In the genomic region with DNA sequence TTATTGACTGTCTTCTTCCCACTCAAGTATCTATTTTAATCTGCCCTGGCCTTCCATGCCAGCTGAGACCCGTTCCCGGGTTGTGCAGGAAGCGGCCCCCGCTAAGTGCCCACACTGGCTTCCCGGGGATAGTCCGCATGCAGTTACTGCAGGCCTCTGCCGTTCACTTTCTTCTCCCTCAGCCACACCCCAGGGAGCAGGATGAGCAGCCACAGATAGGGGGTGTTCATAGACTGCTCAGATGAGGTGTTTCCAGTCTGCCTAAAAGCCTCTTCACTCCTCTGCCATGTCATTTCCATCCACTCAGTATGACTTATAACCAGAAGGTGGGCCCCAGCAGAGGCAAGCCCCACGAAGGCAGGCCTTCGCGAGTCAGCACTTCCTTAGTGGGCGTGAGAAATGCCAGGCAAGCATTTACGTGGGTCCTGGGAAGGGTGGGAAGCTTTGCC, we compare ENCODE assay signal across 12 cellular contexts. TPM values are rescaled to one million over a fixed set of nuclear protein-coding genes. Genes with fewer than 3 reads are reported as not detected.
A peak's percentile ranks its signal among the peaks of the same experiment; 100 is the strongest.
DNase-seq lines count a peak whose midpoint lies in the region; ATAC-seq, FAIRE-seq and TF ChIP-seq lines count a peak whose summit lies in the region.
"Had no signal": no experiment of that assay in that cellular context is flagged by ENCODE, and none has a peak within 500 bp of the region (broad histone marks: within the 10 kb centered on the region; RNA-seq: fewer than 3 reads in every experiment).

No MANE protein-coding gene starts in this region.

- H4K91ac ChIP-seq in IMR-90 (ENCODE audit: insufficient read depth, low read depth, low read length), result no peak overlapping the region

- H2AFZ ChIP-seq in IMR-90 (replicated peaks; ENCODE audit: low read length, poor library complexity), result no peak overlapping the region
- no peak overlapping the region for H2AFZ ChIP-seq in GM12878 (ENCODE audit: control insufficient read depth, low read depth, low read length)
- H2AFZ ChIP-seq in osteoblast (ENCODE audit: low read length), result no peak overlapping the region

- no peak overlapping the region for H2BK20ac ChIP-seq in IMR-90 (ENCODE audit: low read depth, low read length)

- no peak overlapping the region for H2BK15ac ChIP-seq in IMR-90 (ENCODE audit: low read depth, low read length)

- no peak overlapping the region for H4K8ac ChIP-seq in IMR-90 (ENCODE audit: low read depth in 2 of 2, low read length in 2 of 2)

- H3K23ac ChIP-seq in IMR-90 (ENCODE audit: low read depth, low read length), result no peak overlapping the region

- H3K4me2 ChIP-seq in IMR-90 (ENCODE audit: low read depth, low read length) (no peak overlapping the region), GM12878 (ENCODE audit: control insufficient read depth, insufficient read depth) (no peak overlapping the region), osteoblast (ENCODE audit: insufficient read depth, low read length) (no peak overlapping the region)

- no peak overlapping the region for H3K56ac ChIP-seq in IMR-90 (ENCODE audit: extremely low read depth, insufficient read depth, low read length)

- H4K20me1 ChIP-seq in IMR-90 (ENCODE audit: insufficient read depth, low read length) (peaks cover 27% of the 10 kb centered on the region; the same call in 1 of the 2 replicates), GM12878 (ENCODE audit: control insufficient read depth, insufficient read depth) (no peaks in the 10 kb centered on the region), osteoblast (ENCODE audit: insufficient read depth, low read length) (peaks cover 14% of the 10 kb centered on the region)

- no peak for FAIRE-seq in GM12878 (lab: Jason Lieb, UNC)
- FAIRE-seq: GM12892, keratinocyte had no signal

- no peak overlapping the region for H3K4me3 ChIP-seq in A673 (ENCODE audit: low read depth, low read length, poor library complexity, severe bottlenecking)
- H3K4me3 ChIP-seq in IMR-90 (ENCODE audit: insufficient read depth, low read depth, low read length), result no peak overlapping the region
- H3K4me3 ChIP-seq in GM12878, result no peak overlapping the region
- no peak overlapping the region for H3K4me3 ChIP-seq in osteoblast (ENCODE audit: insufficient read depth, low read length)
- no peak overlapping the region for H3K4me3 ChIP-seq in ovary

- H2AK5ac ChIP-seq in IMR-90 (ENCODE audit: low read depth, low read length), result no peak overlapping the region

- H2AK9ac ChIP-seq in IMR-90 (replicated peaks; ENCODE audit: low read depth, low read length, poor library complexity), result no peak overlapping the region

- H3K9me3 ChIP-seq in A673 (ENCODE audit: low read depth, low read length, poor library complexity, severe bottlenecking) (no peaks in the 10 kb centered on the region), IMR-90 (ENCODE audit: control insufficient read depth, insufficient read depth, low read length) (no peaks in the 10 kb centered on the region), GM12878 (replicated peaks; ENCODE audit: control insufficient read depth, insufficient read depth, low read length) (no peaks in the 10 kb centered on the region), osteoblast (ENCODE audit: low read depth, low read length) (no peaks in the 10 kb centered on the region), ovary (no peaks in the 10 kb centered on the region)

- H3K9me1 ChIP-seq in IMR-90 (ENCODE audit: insufficient read depth, low read length), result peaks cover 6% of the 10 kb centered on the region; the same call in 1 of the 2 replicates

- ATAC-seq in IMR-90 (ENCODE audit: low read depth), result no peak
- peak; percentile 63 for ATAC-seq in GM12878
- ATAC-seq in HG02623 (IDR thresholded peaks at IDR 0.05; ENCODE audit: unreplicated experiment), result no peak
- ATAC-seq in HG03342 (IDR thresholded peaks at IDR 0.05; ENCODE audit: unreplicated experiment), result no peak

- H3K4me1 ChIP-seq in A673 (ENCODE audit: insufficient read depth, low read length, poor library complexity, severe bottlenecking) (no peaks in the 10 kb centered on the region), IMR-90 (ENCODE audit: control insufficient read depth, insufficient read depth, low read length) (no peaks in the 10 kb centered on the region; the same call in 1 of the 2 replicates), GM12878 (ENCODE audit: control insufficient read depth, insufficient read depth, low read length) (no peaks in the 10 kb centered on the region), osteoblast (ENCODE audit: insufficient read depth, low read length) (no peaks in the 10 kb centered on the region), ovary (ENCODE audit: insufficient read depth) (no peaks in the 10 kb centered on the region)

- no peak overlapping the region for H2BK5ac ChIP-seq in IMR-90 (ENCODE audit: low read depth, low read length, poor library complexity, severe bottlenecking)

- no peak overlapping the region for H3K27ac ChIP-seq in A673 (ENCODE audit: low read depth, low read length, poor library complexity, severe bottlenecking)
- no peak overlapping the region for H3K27ac ChIP-seq in IMR-90 (ENCODE audit: insufficient read depth, low read length)
- no peak overlapping the region for H3K27ac ChIP-seq in GM12878 (ENCODE audit: control insufficient read depth, insufficient read depth)
- peak overlapping the region; percentile 13 for H3K27ac ChIP-seq in osteoblast (ENCODE audit: low read depth, low read length)
- H3K27ac ChIP-seq in ovary, result no peak overlapping the region

- CTCF ChIA-PET in A673 (lab: Charles Lee), result no interaction called here
- CTCF ChIA-PET in IMR-90 (lab: Yijun Ruan, JAX), result no interaction called here
- CTCF ChIA-PET in GM12878 (lab: Yijun Ruan, JAX), result no interaction called here

- H3K79me2 ChIP-seq in GM12878 (ENCODE audit: control insufficient read depth, insufficient read depth, low read length), result peaks cover 13% of the 10 kb centered on the region
- H3K79me2 ChIP-seq in osteoblast (ENCODE audit: insufficient read depth, low read length), result peaks cover 62% of the 10 kb centered on the region

- in situ Hi-C loops in IMR-90 (cut with MboI; ENCODE audit: low sequenced_read_pairs) (no loop called here), GM12878 (cut with MboI) (no loop called here)

- TF ChIP-seq EP300 in GM12878 (IDR thresholded peaks at IDR 0.05; ENCODE audit: borderline replicate concordance in 1 of 2, control insufficient read depth in 1 of 2, low read depth in 2 of 2, low read length in 2 of 2) (no peak), ovary (IDR thresholded peaks at IDR 0.05) (no peak)

- SMC1A ChIA-PET in GM12878 (lab: Charles Lee; ENCODE audit: uncharacterized antibody, unreplicated experiment), result no interaction called here

- TF ChIP-seq CTCF in A673 (conservative IDR thresholded peaks at IDR 0.05; ENCODE audit: low read depth, low read length), result no peak
- TF ChIP-seq CTCF in IMR-90 (conservative IDR thresholded peaks at IDR 0.05; ENCODE audit: low read depth, low read length), result no peak
- no peak for TF ChIP-seq CTCF in GM12878 (IDR thresholded peaks at IDR 0.05 in 2 of 3, conservative IDR thresholded peaks at IDR 0.05 in 1 of 3; ENCODE audit: control insufficient read depth in 2 of 3, extremely low read depth in 1 of 3, insufficient read depth in 1 of 3, low read depth in 3 of 3, low read length in 3 of 3)
- TF ChIP-seq CTCF in osteoblast (IDR thresholded peaks at IDR 0.05; ENCODE audit: extremely low read depth, low read depth, low read length), result no peak
- no peak for TF ChIP-seq CTCF in ovary (IDR thresholded peaks at IDR 0.05)

- no peak overlapping the region for H3K9ac ChIP-seq in IMR-90 (ENCODE audit: low read depth, low read length)
- H3K9ac ChIP-seq in GM12878 (ENCODE audit: control insufficient read depth, insufficient read depth, low read length), result no peak overlapping the region

- H3K4ac ChIP-seq in IMR-90 (ENCODE audit: low read depth, low read length), result no peak overlapping the region

- H3K18ac ChIP-seq in IMR-90 (ENCODE audit: low read depth, low read length), result no peak overlapping the region

- BruUV-seq in A673 (replicated peaks; lab: Mats Ljungman, UMichigan) (no TSS peak), IMR-90 (replicated peaks; lab: Mats Ljungman, UMichigan) (no TSS peak), GM12878 (replicated peaks; lab: Mats Ljungman, UMichigan) (no TSS peak)

- dilution Hi-C loops in IMR-90 (cut with HindIII; ENCODE audit: low sequenced_read_pairs, unreplicated experiment), result no loop called here

- peak; percentile 22 for DNase-seq in A673 (ENCODE audit: low spot score)
- DNase-seq in IMR-90, result peak; percentile 39
- no peak for DNase-seq in GM12878 (ENCODE audit: low read depth, low spot score)
- DNase-seq in osteoblast (ENCODE audit: insufficient read length, low spot score, missing footprints), result peak; percentile 56
- no peak for DNase-seq in ovary
- DNase-seq in epidermal melanocyte (ENCODE audit: insufficient read length, low spot score), result no peak
- DNase-seq: NCI-H774 had no signal

- POLR2A ChIA-PET in A673 (lab: Charles Lee; ENCODE audit: low non-redundant PET) (no interaction called here), IMR-90 (lab: Charles Lee; ENCODE audit: unreplicated experiment) (no interaction called here), GM12878 (lab: Charles Lee) (interaction anchor here (0.8 kb wide), 1 partner anchor 163 kb away, joined by 5 read pairs; no protein-coding TSS in a partner anchor)

- H4K5ac ChIP-seq in IMR-90 (ENCODE audit: low read depth, low read length), result no peak overlapping the region

- no peak overlapping the region; the same call in 1 of the 2 replicates for H3K14ac ChIP-seq in IMR-90 (replicated peaks; ENCODE audit: low read depth, low read length)

- no CpG with 5 or more reads among the region's 12 CpGs for WGBS in IMR-90 (ENCODE audit: extremely low coverage in 2 of 2, insufficient read length in 1 of 2), 2 experiments
- 22% methylated on average over 12 of the region's 12 CpGs for WGBS in GM12878 (ENCODE audit: insufficient coverage, insufficient replicate concordance, low lambda C conversion rate, missing lambda C conversion rate)
- WGBS in ovary, 3 donors, result 70 to 77% (median 73%) methylated on average over 12 of the region's 12 CpGs

- TF ChIP-seq POLR2A in IMR-90 (IDR thresholded peaks at IDR 0.05; ENCODE audit: low read depth, low read length), result no peak
- TF ChIP-seq POLR2A in GM12878 (IDR thresholded peaks at IDR 0.05; ENCODE audit: low read depth, low read length), result no peak
- no peak for TF ChIP-seq POLR2A in ovary (IDR thresholded peaks at IDR 0.05)

- intact Hi-C loops in A673 (cut with micrococcal nuclease; ENCODE audit: unreplicated experiment), result no loop called here
- intact Hi-C loops in IMR-90 (cut with micrococcal nuclease), result no loop called here
- intact Hi-C loops in GM12878 (cut with micrococcal nuclease; ENCODE audit: unreplicated experiment), result no loop called here
- intact Hi-C loops in ovary (cut with DNase I), result no loop called here

- RAD21 ChIA-PET in GM12878 (lab: Charles Lee; ENCODE audit: unreplicated experiment), result no interaction called here

- H3K79me1 ChIP-seq in IMR-90 (ENCODE audit: low read depth in 1 of 2, low read length in 2 of 2), result peaks cover 41 to 69% of the 10 kb centered on the region in 2 experiments

- H2BK120ac ChIP-seq in IMR-90 (ENCODE audit: low read depth, low read length), result no peak overlapping the region

- no peak for TF ChIP-seq RAD21 in IMR-90 (IDR thresholded peaks at IDR 0.05; ENCODE audit: low read length)
- TF ChIP-seq RAD21 in GM12878 (IDR thresholded peaks at IDR 0.05; ENCODE audit: insufficient read depth, low read depth, low read length), result no peak

- no peaks in the 10 kb centered on the region for H3K27me3 ChIP-seq in A673 (replicated peaks; ENCODE audit: insufficient read depth, low read depth, low read length, poor library complexity)
- no peaks in the 10 kb centered on the region for H3K27me3 ChIP-seq in IMR-90 (ENCODE audit: control insufficient read depth, insufficient read depth, low read length)
- no peaks in the 10 kb centered on the region for H3K27me3 ChIP-seq in GM12878 (replicated peaks in 1 of 2; ENCODE audit: control insufficient read depth in 2 of 2, insufficient read depth in 2 of 2, low read length in 1 of 2)
- no peaks in the 10 kb centered on the region for H3K27me3 ChIP-seq in osteoblast (ENCODE audit: insufficient read depth, low read length)
- no peaks in the 10 kb centered on the region for H3K27me3 ChIP-seq in ovary

- peaks cover 15% of the 10 kb centered on the region for H3K36me3 ChIP-seq in A673 (ENCODE audit: insufficient read depth, low read length, poor library complexity, severe bottlenecking)
- H3K36me3 ChIP-seq in IMR-90 (ENCODE audit: control insufficient read depth, insufficient read depth, low read length), result peaks cover 31% of the 10 kb centered on the region
- peaks cover 5 to 6% of the 10 kb centered on the region in 2 experiments for H3K36me3 ChIP-seq in GM12878 (ENCODE audit: control insufficient read depth in 2 of 2, insufficient read depth in 2 of 2, low read length in 1 of 2)
- peaks cover 4% of the 10 kb centered on the region for H3K36me3 ChIP-seq in osteoblast (ENCODE audit: insufficient read depth, low read length)
- H3K36me3 ChIP-seq in ovary, result no peaks in the 10 kb centered on the region

RNA-seq across cellular contexts. Expression of gene MED9, which starts 7.7 kb away (rescaled TPM):
- total RNA-seq in A673 (2021), result 20.4 and 21.6 TPM in 2 replicates
- 6.1 and 8.9 TPM in 2 replicates for total RNA-seq in IMR-90 (2012; rRNA removed)
- polyA plus RNA-seq in IMR-90 (2012; rRNA removed), result 9.1 and 10.1 TPM in 2 replicates
- 3.3 and 9.5 TPM in 2 replicates for polyA plus RNA-seq in IMR-90 (2012; cell fraction: cytosol; rRNA removed)
- 12.6 and 13.5 TPM in 2 replicates for polyA plus RNA-seq in IMR-90 (2012; cell fraction: nucleus; rRNA removed; ENCODE audit: low replicate concordance)
- 63.2 and 67.5 TPM in 2 replicates for total RNA-seq in GM12878 (2013; cell fraction: nucleolus; rRNA removed)
- total RNA-seq in GM12878 (2014; rRNA removed), result 15.4 and 16.4 TPM in 2 replicates
- 12.0 and 12.4 TPM in 2 replicates for total RNA-seq in GM12878 (2014; rRNA removed; fragmentation: Illumina TruSeq; extraction: Trizol)
- total RNA-seq in GM12878 (2021), result 14.6 and 17.1 TPM in 2 replicates
- 5.3 TPM for polyA plus RNA-seq in GM12878 (2011; ENCODE audit: low read depth)
- polyA plus RNA-seq in GM12878 (2011; rRNA removed), result 12.7 and 14.5 TPM in 2 replicates
- 17.2 and 18.5 TPM in 2 replicates for polyA plus RNA-seq in GM12878 (2011; cell fraction: cytosol; rRNA removed)
- polyA plus RNA-seq in GM12878 (2011; cell fraction: nucleus; rRNA removed), result 16.6 and 20.4 TPM in 2 replicates
- polyA plus RNA-seq in GM12878 (2012), result 8.7 and 9.6 TPM in 2 replicates
- 8.4 and 12.1 TPM in 2 replicates for polyA plus RNA-seq in GM12878 (2014; fragmentation: Illumina TruSeq; extraction: Trizol)
- polyA plus RNA-seq in GM12878 (2014; fragmentation: Nextera tagmentation; extraction: Ambion mirVana), result 1 to 10 TPM; 1.5 to 3.8 TPM
- 15.1 and 17.5 TPM in 2 replicates for polyA plus RNA-seq in GM12878 (2014; rRNA removed)
- polyA plus RNA-seq in GM12878 (2016; fragmentation: Nextera tagmentation; extraction: Ambion mirVana), result 10 to 100 TPM; 21.2 to 22.4 TPM
- polyA minus RNA-seq in GM12878 (2011; rRNA and poly(A)+ RNA removed), result 16.0 and 19.8 TPM in 2 replicates
- polyA minus RNA-seq in GM12878 (2011; cell fraction: cytosol; rRNA and poly(A)+ RNA removed), result 6.3 and 7.8 TPM in 2 replicates
- polyA minus RNA-seq in GM12878 (2011; cell fraction: nucleus; rRNA and poly(A)+ RNA removed), result 16.8 and 33.1 TPM in 2 replicates
- total RNA-seq in osteoblast, result 15.6 and 17.0 TPM in 2 replicates
- total RNA-seq in ovary, result 10 to 100 TPM; 12.5 to 15.7 (median 14.1) TPM
- 10 to 100 TPM; 11.5 to 13.8 TPM for polyA plus RNA-seq in ovary

RNA-seq across cellular contexts. Expression of gene RASD1, which starts 11.7 kb away (rescaled TPM):
- total RNA-seq in A673 (2021) (0.21 and 0.24 TPM in 2 replicates), IMR-90 (2012; rRNA removed) (0.54 and 1.1 TPM in 2 replicates), GM12878 (2014; rRNA removed) (0.16 TPM in 1 of 2 replicates, not detected in the other), GM12878 (2014; rRNA removed; fragmentation: Illumina TruSeq; extraction: Trizol) (not detected in 2 replicates), GM12878 (2021) (not detected in 2 replicates), osteoblast (13.8 and 14.7 TPM in 2 replicates), ovary (10 to 100 TPM in 6 of 7 donors, 1 to 10 TPM in 1; 2.6 to 55.9 (median 27.3) TPM)
- polyA plus RNA-seq in IMR-90 (2012; rRNA removed) (1.4 and 1.8 TPM in 2 replicates), GM12878 (2011; rRNA removed) (not detected in 2 replicates), GM12878 (2014; fragmentation: Illumina TruSeq; extraction: Trizol) (not detected in 2 replicates), GM12878 (2014; fragmentation: Nextera tagmentation; extraction: Ambion mirVana) (not detected), GM12878 (2014; rRNA removed) (not detected in 2 replicates), GM12878 (2016; fragmentation: Nextera tagmentation; extraction: Ambion mirVana) (under 1 TPM; 0.14 to 0.33 TPM), ovary (10 to 100 TPM in 1 of 2 donors, 1 to 10 TPM in 1; 1.9 to 27.7 TPM)
- 1.2 and 5.9 TPM in 2 replicates for polyA plus RNA-seq in IMR-90 (2012; cell fraction: cytosol; rRNA removed)
- 8.4 and 9.1 TPM in 2 replicates for polyA plus RNA-seq in IMR-90 (2012; cell fraction: nucleus; rRNA removed; ENCODE audit: low replicate concordance)
- total RNA-seq in GM12878 (2013; cell fraction: nucleolus; rRNA removed), result 0.46 and 0.56 TPM in 2 replicates
- polyA plus RNA-seq in GM12878 (2011; ENCODE audit: low read depth), result not detected
- polyA plus RNA-seq in GM12878 (2011; cell fraction: cytosol; rRNA removed), result not detected in 2 replicates
- polyA plus RNA-seq in GM12878 (2011; cell fraction: nucleus; rRNA removed), result 0.13 TPM in 1 of 2 replicates, not detected in the other
- 0.15 and 0.28 TPM in 2 replicates for polyA plus RNA-seq in GM12878 (2012)
- polyA minus RNA-seq in GM12878 (2011; rRNA and poly(A)+ RNA removed), result not detected in 2 replicates
- polyA minus RNA-seq in GM12878 (2011; cell fraction: cytosol; rRNA and poly(A)+ RNA removed), result not detected in 2 replicates
- polyA minus RNA-seq in GM12878 (2011; cell fraction: nucleus; rRNA and poly(A)+ RNA removed), result 0.24 and 0.29 TPM in 2 replicates
- total RNA-seq: LHCN-M2 had no signal

Comparison
In these comparisons a context has a peak if more than half of its experiments do, and no peak if none do; other contexts are left out.
1. DNase-seq: peak in A673 (single experiment), IMR-90 (single experiment) and osteoblast (single experiment); none in GM12878 (single experiment), ovary (0 of 5) and epidermal melanocyte (single experiment).